In the genomic region with DNA sequence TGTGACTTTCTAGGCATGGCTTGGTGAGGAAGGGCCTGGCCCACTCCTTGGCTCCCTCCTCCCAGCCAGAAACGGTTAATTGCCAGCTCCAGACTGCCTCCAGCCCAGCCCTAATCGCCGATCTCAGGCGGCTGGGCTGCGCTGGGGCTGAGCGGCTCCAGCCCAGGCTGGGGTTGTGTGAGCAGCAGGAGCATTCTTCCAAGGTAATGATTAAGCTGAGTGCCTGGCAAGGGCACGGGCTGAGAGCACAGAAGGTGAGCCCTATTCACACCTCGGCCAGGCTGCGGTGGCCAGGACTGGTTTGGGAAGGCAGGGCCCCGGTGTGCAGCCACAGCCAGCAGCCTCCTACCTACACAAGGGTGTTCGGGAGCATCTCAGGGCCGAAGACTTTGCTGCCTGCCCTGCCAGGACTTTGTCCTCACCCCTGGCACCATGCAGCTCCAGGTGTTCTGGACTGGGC, we compare ENCODE assay signal across 1 cellular context.
TF ChIP-seq lines count a peak whose summit lies in the region.

A gene (plus strand): TSS at position 257 of the 460 bp plus-strand sequence. CDS start 176 bp downstream, at position 433.

TF ChIP-seq in HepG2, 621 proteins besides CTCF, POLR2A, EP300 and RAD21 (continued from another document and continues in another):
- TF ChIP-seq, protein P1, sequence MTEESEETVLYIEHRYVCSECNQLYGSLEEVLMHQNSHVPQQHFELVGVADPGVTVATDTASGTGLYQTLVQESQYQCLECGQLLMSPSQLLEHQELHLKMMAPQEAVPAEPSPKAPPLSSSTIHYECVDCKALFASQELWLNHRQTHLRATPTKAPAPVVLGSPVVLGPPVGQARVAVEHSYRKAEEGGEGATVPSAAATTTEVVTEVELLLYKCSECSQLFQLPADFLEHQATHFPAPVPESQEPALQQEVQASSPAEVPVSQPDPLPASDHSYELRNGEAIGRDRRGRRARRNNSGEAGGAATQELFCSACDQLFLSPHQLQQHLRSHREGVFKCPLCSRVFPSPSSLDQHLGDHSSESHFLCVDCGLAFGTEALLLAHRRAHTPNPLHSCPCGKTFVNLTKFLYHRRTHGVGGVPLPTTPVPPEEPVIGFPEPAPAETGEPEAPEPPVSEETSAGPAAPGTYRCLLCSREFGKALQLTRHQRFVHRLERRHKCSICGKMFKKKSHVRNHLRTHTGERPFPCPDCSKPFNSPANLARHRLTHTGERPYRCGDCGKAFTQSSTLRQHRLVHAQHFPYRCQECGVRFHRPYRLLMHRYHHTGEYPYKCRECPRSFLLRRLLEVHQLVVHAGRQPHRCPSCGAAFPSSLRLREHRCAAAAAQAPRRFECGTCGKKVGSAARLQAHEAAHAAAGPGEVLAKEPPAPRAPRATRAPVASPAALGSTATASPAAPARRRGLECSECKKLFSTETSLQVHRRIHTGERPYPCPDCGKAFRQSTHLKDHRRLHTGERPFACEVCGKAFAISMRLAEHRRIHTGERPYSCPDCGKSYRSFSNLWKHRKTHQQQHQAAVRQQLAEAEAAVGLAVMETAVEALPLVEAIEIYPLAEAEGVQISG (CRISPR knock-in tag; IDR thresholded peaks at IDR 0.05) = peak; percentile 13; the same call in 1 of the 2 replicates
- 0 out of 2 replicates have a peak, but pooled peaks have one; percentile 31 for TF ChIP-seq ISL2 (CRISPR knock-in tag; IDR thresholded peaks at IDR 0.05)
- TF ChIP-seq, protein P2, sequence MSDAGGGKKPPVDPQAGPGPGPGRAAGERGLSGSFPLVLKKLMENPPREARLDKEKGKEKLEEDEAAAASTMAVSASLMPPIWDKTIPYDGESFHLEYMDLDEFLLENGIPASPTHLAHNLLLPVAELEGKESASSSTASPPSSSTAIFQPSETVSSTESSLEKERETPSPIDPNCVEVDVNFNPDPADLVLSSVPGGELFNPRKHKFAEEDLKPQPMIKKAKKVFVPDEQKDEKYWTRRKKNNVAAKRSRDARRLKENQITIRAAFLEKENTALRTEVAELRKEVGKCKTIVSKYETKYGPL (CRISPR knock-in tag; IDR thresholded peaks at IDR 0.05) = no peak
- no peak for TF ChIP-seq JARID2 (CRISPR knock-in tag; IDR thresholded peaks at IDR 0.05; ENCODE audit: insufficient replicate concordance)
- TF ChIP-seq KAT2B (IDR thresholded peaks at IDR 0.05; ENCODE audit: borderline replicate concordance, low read depth, low read length) = no peak
- TF ChIP-seq MLLT10 (CRISPR knock-in tag; IDR thresholded peaks at IDR 0.05) = no peak
- no peak for TF ChIP-seq FIP1L1 (IDR thresholded peaks at IDR 0.05; ENCODE audit: borderline replicate concordance, insufficient read depth, low read depth, low read length)
- TF ChIP-seq ZBTB7A (CRISPR knock-in tag; IDR thresholded peaks at IDR 0.05) = no peak
- TF ChIP-seq NR2C2 (CRISPR knock-in tag; IDR thresholded peaks at IDR 0.05; ENCODE audit: borderline replicate concordance) = no peak
- TF ChIP-seq ZNF282 (IDR thresholded peaks at IDR 0.05; ENCODE audit: partially characterized antibody) = no peak
- TF ChIP-seq, protein P3, sequence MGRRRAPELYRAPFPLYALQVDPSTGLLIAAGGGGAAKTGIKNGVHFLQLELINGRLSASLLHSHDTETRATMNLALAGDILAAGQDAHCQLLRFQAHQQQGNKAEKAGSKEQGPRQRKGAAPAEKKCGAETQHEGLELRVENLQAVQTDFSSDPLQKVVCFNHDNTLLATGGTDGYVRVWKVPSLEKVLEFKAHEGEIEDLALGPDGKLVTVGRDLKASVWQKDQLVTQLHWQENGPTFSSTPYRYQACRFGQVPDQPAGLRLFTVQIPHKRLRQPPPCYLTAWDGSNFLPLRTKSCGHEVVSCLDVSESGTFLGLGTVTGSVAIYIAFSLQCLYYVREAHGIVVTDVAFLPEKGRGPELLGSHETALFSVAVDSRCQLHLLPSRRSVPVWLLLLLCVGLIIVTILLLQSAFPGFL (CRISPR knock-in tag; IDR thresholded peaks at IDR 0.05) = no peak
- TF ChIP-seq HNRNPLL (IDR thresholded peaks at IDR 0.05; ENCODE audit: low read depth, low read length, poor library complexity, severe bottlenecking) = peak; percentile 48
- peak; percentile 86 for TF ChIP-seq ZNF292 (CRISPR knock-in tag; IDR thresholded peaks at IDR 0.05; ENCODE audit: borderline replicate concordance, low read depth)
- no peak for TF ChIP-seq SOX13 (IDR thresholded peaks at IDR 0.05)
- peak in 1 of 2 experiments; percentile 58; a peak in 1 of 4 replicates for TF ChIP-seq SOX13 (CRISPR knock-in tag; conservative IDR thresholded peaks at IDR 0.05 in 1 of 2, IDR thresholded peaks at IDR 0.05 in 1 of 2)
- TF ChIP-seq JUNB (CRISPR knock-in tag; IDR thresholded peaks at IDR 0.05; ENCODE audit: borderline replicate concordance) = no peak
- TF ChIP-seq SAP130 (CRISPR knock-in tag; IDR thresholded peaks at IDR 0.05; ENCODE audit: low read depth) = no peak
- TF ChIP-seq ZNF33A (CRISPR knock-in tag; IDR thresholded peaks at IDR 0.05; ENCODE audit: borderline replicate concordance) = no peak
- TF ChIP-seq, protein P4, sequence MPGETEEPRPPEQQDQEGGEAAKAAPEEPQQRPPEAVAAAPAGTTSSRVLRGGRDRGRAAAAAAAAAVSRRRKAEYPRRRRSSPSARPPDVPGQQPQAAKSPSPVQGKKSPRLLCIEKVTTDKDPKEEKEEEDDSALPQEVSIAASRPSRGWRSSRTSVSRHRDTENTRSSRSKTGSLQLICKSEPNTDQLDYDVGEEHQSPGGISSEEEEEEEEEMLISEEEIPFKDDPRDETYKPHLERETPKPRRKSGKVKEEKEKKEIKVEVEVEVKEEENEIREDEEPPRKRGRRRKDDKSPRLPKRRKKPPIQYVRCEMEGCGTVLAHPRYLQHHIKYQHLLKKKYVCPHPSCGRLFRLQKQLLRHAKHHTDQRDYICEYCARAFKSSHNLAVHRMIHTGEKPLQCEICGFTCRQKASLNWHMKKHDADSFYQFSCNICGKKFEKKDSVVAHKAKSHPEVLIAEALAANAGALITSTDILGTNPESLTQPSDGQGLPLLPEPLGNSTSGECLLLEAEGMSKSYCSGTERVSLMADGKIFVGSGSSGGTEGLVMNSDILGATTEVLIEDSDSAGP (CRISPR knock-in tag; IDR thresholded peaks at IDR 0.05; ENCODE audit: borderline replicate concordance) = peak; percentile 85; the same call in 1 of the 2 replicates
- TF ChIP-seq, protein P5, sequence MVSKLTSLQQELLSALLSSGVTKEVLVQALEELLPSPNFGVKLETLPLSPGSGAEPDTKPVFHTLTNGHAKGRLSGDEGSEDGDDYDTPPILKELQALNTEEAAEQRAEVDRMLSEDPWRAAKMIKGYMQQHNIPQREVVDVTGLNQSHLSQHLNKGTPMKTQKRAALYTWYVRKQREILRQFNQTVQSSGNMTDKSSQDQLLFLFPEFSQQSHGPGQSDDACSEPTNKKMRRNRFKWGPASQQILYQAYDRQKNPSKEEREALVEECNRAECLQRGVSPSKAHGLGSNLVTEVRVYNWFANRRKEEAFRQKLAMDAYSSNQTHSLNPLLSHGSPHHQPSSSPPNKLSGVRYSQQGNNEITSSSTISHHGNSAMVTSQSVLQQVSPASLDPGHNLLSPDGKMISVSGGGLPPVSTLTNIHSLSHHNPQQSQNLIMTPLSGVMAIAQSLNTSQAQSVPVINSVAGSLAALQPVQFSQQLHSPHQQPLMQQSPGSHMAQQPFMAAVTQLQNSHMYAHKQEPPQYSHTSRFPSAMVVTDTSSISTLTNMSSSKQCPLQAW (CRISPR knock-in tag; IDR thresholded peaks at IDR 0.05) = peak; percentile 88
- TF ChIP-seq, protein P6, sequence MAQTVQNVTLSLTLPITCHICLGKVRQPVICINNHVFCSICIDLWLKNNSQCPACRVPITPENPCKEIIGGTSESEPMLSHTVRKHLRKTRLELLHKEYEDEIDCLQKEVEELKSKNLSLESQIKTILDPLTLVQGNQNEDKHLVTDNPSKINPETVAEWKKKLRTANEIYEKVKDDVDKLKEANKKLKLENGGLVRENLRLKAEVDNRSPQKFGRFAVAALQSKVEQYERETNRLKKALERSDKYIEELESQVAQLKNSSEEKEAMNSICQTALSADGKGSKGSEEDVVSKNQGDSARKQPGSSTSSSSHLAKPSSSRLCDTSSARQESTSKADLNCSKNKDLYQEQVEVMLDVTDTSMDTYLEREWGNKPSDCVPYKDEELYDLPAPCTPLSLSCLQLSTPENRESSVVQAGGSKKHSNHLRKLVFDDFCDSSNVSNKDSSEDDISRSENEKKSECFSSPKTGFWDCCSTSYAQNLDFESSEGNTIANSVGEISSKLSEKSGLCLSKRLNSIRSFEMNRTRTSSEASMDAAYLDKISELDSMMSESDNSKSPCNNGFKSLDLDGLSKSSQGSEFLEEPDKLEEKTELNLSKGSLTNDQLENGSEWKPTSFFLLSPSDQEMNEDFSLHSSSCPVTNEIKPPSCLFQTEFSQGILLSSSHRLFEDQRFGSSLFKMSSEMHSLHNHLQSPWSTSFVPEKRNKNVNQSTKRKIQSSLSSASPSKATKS (CRISPR knock-in tag; IDR thresholded peaks at IDR 0.05) = no peak
- no peak for TF ChIP-seq REPIN1 (CRISPR knock-in tag; IDR thresholded peaks at IDR 0.05; ENCODE audit: borderline replicate concordance, low read depth)
- TF ChIP-seq, protein P7, sequence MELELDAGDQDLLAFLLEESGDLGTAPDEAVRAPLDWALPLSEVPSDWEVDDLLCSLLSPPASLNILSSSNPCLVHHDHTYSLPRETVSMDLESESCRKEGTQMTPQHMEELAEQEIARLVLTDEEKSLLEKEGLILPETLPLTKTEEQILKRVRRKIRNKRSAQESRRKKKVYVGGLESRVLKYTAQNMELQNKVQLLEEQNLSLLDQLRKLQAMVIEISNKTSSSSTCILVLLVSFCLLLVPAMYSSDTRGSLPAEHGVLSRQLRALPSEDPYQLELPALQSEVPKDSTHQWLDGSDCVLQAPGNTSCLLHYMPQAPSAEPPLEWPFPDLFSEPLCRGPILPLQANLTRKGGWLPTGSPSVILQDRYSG (CRISPR knock-in tag; IDR thresholded peaks at IDR 0.05) = no peak
- TF ChIP-seq, protein P8, sequence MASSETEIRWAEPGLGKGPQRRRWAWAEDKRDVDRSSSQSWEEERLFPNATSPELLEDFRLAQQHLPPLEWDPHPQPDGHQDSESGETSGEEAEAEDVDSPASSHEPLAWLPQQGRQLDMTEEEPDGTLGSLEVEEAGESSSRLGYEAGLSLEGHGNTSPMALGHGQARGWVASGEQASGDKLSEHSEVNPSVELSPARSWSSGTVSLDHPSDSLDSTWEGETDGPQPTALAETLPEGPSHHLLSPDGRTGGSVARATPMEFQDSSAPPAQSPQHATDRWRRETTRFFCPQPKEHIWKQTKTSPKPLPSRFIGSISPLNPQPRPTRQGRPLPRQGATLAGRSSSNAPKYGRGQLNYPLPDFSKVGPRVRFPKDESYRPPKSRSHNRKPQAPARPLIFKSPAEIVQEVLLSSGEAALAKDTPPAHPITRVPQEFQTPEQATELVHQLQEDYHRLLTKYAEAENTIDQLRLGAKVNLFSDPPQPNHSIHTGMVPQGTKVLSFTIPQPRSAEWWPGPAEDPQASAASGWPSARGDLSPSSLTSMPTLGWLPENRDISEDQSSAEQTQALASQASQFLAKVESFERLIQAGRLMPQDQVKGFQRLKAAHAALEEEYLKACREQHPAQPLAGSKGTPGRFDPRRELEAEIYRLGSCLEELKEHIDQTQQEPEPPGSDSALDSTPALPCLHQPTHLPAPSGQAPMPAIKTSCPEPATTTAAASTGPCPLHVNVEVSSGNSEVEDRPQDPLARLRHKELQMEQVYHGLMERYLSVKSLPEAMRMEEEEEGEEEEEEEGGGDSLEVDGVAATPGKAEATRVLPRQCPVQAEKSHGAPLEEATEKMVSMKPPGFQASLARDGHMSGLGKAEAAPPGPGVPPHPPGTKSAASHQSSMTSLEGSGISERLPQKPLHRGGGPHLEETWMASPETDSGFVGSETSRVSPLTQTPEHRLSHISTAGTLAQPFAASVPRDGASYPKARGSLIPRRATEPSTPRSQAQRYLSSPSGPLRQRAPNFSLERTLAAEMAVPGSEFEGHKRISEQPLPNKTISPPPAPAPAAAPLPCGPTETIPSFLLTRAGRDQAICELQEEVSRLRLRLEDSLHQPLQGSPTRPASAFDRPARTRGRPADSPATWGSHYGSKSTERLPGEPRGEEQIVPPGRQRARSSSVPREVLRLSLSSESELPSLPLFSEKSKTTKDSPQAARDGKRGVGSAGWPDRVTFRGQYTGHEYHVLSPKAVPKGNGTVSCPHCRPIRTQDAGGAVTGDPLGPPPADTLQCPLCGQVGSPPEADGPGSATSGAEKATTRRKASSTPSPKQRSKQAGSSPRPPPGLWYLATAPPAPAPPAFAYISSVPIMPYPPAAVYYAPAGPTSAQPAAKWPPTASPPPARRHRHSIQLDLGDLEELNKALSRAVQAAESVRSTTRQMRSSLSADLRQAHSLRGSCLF (CRISPR knock-in tag; IDR thresholded peaks at IDR 0.05; ENCODE audit: borderline replicate concordance) = no peak
- peak; percentile 49; the same call in 1 of the 2 replicates for TF ChIP-seq HDAC2 (CRISPR knock-in tag; IDR thresholded peaks at IDR 0.05)
- no peak for TF ChIP-seq NCOA5 (CRISPR knock-in tag; IDR thresholded peaks at IDR 0.05)
- TF ChIP-seq GATA4 (IDR thresholded peaks at IDR 0.05; ENCODE audit: borderline replicate concordance, low read depth) = no peak
- TF ChIP-seq, protein P9, sequence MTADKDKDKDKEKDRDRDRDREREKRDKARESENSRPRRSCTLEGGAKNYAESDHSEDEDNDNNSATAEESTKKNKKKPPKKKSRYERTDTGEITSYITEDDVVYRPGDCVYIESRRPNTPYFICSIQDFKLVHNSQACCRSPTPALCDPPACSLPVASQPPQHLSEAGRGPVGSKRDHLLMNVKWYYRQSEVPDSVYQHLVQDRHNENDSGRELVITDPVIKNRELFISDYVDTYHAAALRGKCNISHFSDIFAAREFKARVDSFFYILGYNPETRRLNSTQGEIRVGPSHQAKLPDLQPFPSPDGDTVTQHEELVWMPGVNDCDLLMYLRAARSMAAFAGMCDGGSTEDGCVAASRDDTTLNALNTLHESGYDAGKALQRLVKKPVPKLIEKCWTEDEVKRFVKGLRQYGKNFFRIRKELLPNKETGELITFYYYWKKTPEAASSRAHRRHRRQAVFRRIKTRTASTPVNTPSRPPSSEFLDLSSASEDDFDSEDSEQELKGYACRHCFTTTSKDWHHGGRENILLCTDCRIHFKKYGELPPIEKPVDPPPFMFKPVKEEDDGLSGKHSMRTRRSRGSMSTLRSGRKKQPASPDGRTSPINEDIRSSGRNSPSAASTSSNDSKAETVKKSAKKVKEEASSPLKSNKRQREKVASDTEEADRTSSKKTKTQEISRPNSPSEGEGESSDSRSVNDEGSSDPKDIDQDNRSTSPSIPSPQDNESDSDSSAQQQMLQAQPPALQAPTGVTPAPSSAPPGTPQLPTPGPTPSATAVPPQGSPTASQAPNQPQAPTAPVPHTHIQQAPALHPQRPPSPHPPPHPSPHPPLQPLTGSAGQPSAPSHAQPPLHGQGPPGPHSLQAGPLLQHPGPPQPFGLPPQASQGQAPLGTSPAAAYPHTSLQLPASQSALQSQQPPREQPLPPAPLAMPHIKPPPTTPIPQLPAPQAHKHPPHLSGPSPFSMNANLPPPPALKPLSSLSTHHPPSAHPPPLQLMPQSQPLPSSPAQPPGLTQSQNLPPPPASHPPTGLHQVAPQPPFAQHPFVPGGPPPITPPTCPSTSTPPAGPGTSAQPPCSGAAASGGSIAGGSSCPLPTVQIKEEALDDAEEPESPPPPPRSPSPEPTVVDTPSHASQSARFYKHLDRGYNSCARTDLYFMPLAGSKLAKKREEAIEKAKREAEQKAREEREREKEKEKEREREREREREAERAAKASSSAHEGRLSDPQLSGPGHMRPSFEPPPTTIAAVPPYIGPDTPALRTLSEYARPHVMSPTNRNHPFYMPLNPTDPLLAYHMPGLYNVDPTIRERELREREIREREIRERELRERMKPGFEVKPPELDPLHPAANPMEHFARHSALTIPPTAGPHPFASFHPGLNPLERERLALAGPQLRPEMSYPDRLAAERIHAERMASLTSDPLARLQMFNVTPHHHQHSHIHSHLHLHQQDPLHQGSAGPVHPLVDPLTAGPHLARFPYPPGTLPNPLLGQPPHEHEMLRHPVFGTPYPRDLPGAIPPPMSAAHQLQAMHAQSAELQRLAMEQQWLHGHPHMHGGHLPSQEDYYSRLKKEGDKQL (CRISPR knock-in tag; IDR thresholded peaks at IDR 0.05; ENCODE audit: low read depth) = peak; percentile 65; the same call in 1 of the 2 replicates
- no peak for TF ChIP-seq JDP2 (CRISPR knock-in tag; IDR thresholded peaks at IDR 0.05; ENCODE audit: borderline replicate concordance)
- no peak for TF ChIP-seq ZNF75D (CRISPR knock-in tag; IDR thresholded peaks at IDR 0.05; ENCODE audit: borderline replicate concordance)
- 0 out of 2 replicates have a peak, but pooled peaks have one; percentile 37 for TF ChIP-seq ZNF615 (CRISPR knock-in tag; IDR thresholded peaks at IDR 0.05; ENCODE audit: borderline replicate concordance)
